Comparison of ENCODE assay signal across 20 cellular contexts in the genomic region with DNA sequence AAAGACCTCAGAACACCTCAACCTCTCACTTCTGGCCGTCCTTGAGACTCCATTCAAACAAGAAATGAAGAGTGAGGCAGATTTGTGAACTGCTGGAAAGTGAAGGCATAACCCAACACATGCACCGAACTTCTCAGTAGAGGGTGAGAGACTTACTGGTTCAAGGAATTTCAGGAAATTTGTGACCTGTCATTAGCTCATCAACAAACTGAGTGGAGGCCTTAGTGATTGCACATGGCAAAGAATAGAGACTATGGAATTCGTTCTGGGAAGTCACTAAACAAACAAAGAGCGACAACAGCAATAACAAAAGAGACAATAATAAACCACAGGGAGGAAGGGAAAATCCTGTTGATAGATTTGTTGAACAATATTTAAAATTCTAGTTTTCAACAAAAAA.
A peak's percentile ranks its signal among the peaks of the same experiment; 100 is the strongest.
DNase-seq lines count a peak whose midpoint lies in the region; ATAC-seq and TF ChIP-seq lines count a peak whose summit lies in the region.
"Had no signal": no experiment of that assay in that cellular context is flagged by ENCODE, and none has a peak within 500 bp of the region (broad histone marks: within the 10 kb centered on the region; RNA-seq: fewer than 3 reads in every experiment).

No MANE protein-coding gene starts in this region.

- WGBS in IMR-90 (ENCODE audit: extremely low coverage in 2 of 2, insufficient read length in 1 of 2), 2 experiments: no CpG with 5 or more reads among the region's 4 CpGs
- WGBS in tibial nerve, 2 donors: 70 to 73% methylated on average over 4 of the region's 4 CpGs

- peak overlapping the region; percentile 81 for H3K14ac ChIP-seq in IMR-90 (replicated peaks; ENCODE audit: low read depth, low read length)

- no peak overlapping the region for H3K4me2 ChIP-seq in IMR-90 (ENCODE audit: low read depth, low read length)
- no peak overlapping the region for H3K4me2 ChIP-seq in neural progenitor cell
- H3K4me2 ChIP-seq: BLaER1 had no signal

- H3K27me3 Mint-ChIP-seq in Calu3 (ENCODE audit: unreplicated experiment): no peaks in the 10 kb centered on the region
- no peaks in the 10 kb centered on the region for H3K27me3 Mint-ChIP-seq in endothelial cell (ENCODE audit: unreplicated experiment)
- peaks cover 2% of the 10 kb centered on the region for H3K27me3 Mint-ChIP-seq in neural progenitor cell (ENCODE audit: insufficient read depth, low read depth)
- peaks cover 13 to 52% of the 10 kb centered on the region in 2 donors for H3K27me3 Mint-ChIP-seq in natural killer cell treated with Interleukin-12 subunit alpha and Interleukin-12 subunit beta and Interleukin-15 and Interleukin-18, amount 100 ng/mL, for 72 hours

- H3K4me1 Mint-ChIP-seq in Calu3 (ENCODE audit: low read depth, unreplicated experiment): peaks cover 27% of the 10 kb centered on the region
- H3K4me1 Mint-ChIP-seq in endothelial cell (ENCODE audit: unreplicated experiment): peaks cover 26% of the 10 kb centered on the region
- no peaks in the 10 kb centered on the region for H3K4me1 Mint-ChIP-seq in neural progenitor cell
- peaks cover 6 to 7% of the 10 kb centered on the region in 2 donors for H3K4me1 Mint-ChIP-seq in natural killer cell treated with Interleukin-12 subunit alpha and Interleukin-12 subunit beta and Interleukin-15 and Interleukin-18, amount 100 ng/mL, for 72 hours (ENCODE audit: low read depth in 2 of 2)
- H3K4me1 Mint-ChIP-seq: CD4-positive, alpha-beta memory T cell had no signal

- H3K18ac ChIP-seq in IMR-90 (ENCODE audit: low read depth, low read length): peak overlapping the region; percentile 80

- H4K20me1 ChIP-seq in IMR-90 (ENCODE audit: insufficient read depth, low read length) (no peaks in the 10 kb centered on the region), neural progenitor cell (ENCODE audit: low read depth) (no peaks in the 10 kb centered on the region)
- H4K20me1 ChIP-seq: BLaER1 had no signal

- peak overlapping the region; percentile 62 for H3K23ac ChIP-seq in IMR-90 (ENCODE audit: low read depth, low read length)

- H3K4me1 ChIP-seq in IMR-90 (ENCODE audit: control insufficient read depth, insufficient read depth, low read length): peaks cover 9% of the 10 kb centered on the region
- H3K4me1 ChIP-seq in neural progenitor cell: no peaks in the 10 kb centered on the region
- H3K4me1 ChIP-seq in tibial nerve: no peaks in the 10 kb centered on the region

- peak overlapping the region; percentile 45 to 80; a peak in 3 of 4 replicates for H4K8ac ChIP-seq in IMR-90 (ENCODE audit: low read depth in 2 of 2, low read length in 2 of 2)

- H3K9me3 Mint-ChIP-seq in Calu3 (ENCODE audit: low read depth, unreplicated experiment): no peaks in the 10 kb centered on the region
- H3K9me3 Mint-ChIP-seq in endothelial cell (ENCODE audit: unreplicated experiment): no peaks in the 10 kb centered on the region
- no peaks in the 10 kb centered on the region for H3K9me3 Mint-ChIP-seq in neural progenitor cell
- H3K9me3 Mint-ChIP-seq in natural killer cell treated with Interleukin-12 subunit alpha and Interleukin-12 subunit beta and Interleukin-15 and Interleukin-18, amount 100 ng/mL, for 72 hours: no peaks in the 10 kb centered on the region
- H3K9me3 Mint-ChIP-seq: CD4-positive, alpha-beta memory T cell had no signal

- H3K9me1 ChIP-seq in IMR-90 (ENCODE audit: insufficient read depth, low read length): 0 out of 2 replicates have a peak, but pooled peaks cover 3% of the 10 kb centered on the region

- H2BK20ac ChIP-seq in IMR-90 (ENCODE audit: low read depth, low read length): peak overlapping the region; percentile 75

- peak overlapping the region; percentile 71 for H2BK5ac ChIP-seq in IMR-90 (ENCODE audit: low read depth, low read length, poor library complexity, severe bottlenecking)

- H3K36me3 ChIP-seq in IMR-90 (ENCODE audit: control insufficient read depth, insufficient read depth, low read length) (no peaks in the 10 kb centered on the region), neural progenitor cell (no peaks in the 10 kb centered on the region), tibial nerve (no peaks in the 10 kb centered on the region)
- H3K36me3 ChIP-seq: BLaER1, MG63 had no signal

- H2BK120ac ChIP-seq in IMR-90 (ENCODE audit: low read depth, low read length): peak overlapping the region; percentile 89

- CTCF ChIA-PET in Calu3 (lab: Charles Lee): interaction anchor here (0.7 kb wide), 1 partner anchor 139 kb away, joined by 3 read pairs; no protein-coding TSS in a partner anchor
- CTCF ChIA-PET in IMR-90 (lab: Yijun Ruan, JAX): no interaction called here

- BruUV-seq in Calu3 (replicated peaks; lab: Mats Ljungman, UMichigan) (no TSS peak), IMR-90 (replicated peaks; lab: Mats Ljungman, UMichigan) (no TSS peak)

- peak overlapping the region; percentile 57 for H4K5ac ChIP-seq in IMR-90 (ENCODE audit: low read depth, low read length)

- no peak for TF ChIP-seq CTCF in Calu3 (IDR thresholded peaks at IDR 0.05; ENCODE audit: unreplicated experiment)
- TF ChIP-seq CTCF in IMR-90 (conservative IDR thresholded peaks at IDR 0.05; ENCODE audit: low read depth, low read length): no peak
- no peak for TF ChIP-seq CTCF in endothelial cell (IDR thresholded peaks at IDR 0.05; ENCODE audit: unreplicated experiment)
- TF ChIP-seq CTCF in neural progenitor cell (IDR thresholded peaks at IDR 0.05): no peak
- no peak for TF ChIP-seq CTCF in tibial nerve (IDR thresholded peaks at IDR 0.05)

- H3K27ac ChIP-seq in IMR-90 (ENCODE audit: insufficient read depth, low read length) (peak overlapping the region; percentile 20; the same call in 1 of the 2 replicates), neural progenitor cell (no peak overlapping the region), tibial nerve (no peak overlapping the region)
- H3K27ac ChIP-seq: BLaER1, HL-60 had no signal

- in situ Hi-C loops in IMR-90 (cut with MboI; ENCODE audit: low sequenced_read_pairs): no loop called here

- no peak overlapping the region for H3K4me3 Mint-ChIP-seq in Calu3 (ENCODE audit: low read depth, unreplicated experiment)
- H3K4me3 Mint-ChIP-seq in endothelial cell (ENCODE audit: unreplicated experiment): no peak overlapping the region
- no peak overlapping the region for H3K4me3 Mint-ChIP-seq in neural progenitor cell
- H3K4me3 Mint-ChIP-seq in natural killer cell treated with Interleukin-12 subunit alpha and Interleukin-12 subunit beta and Interleukin-15 and Interleukin-18, amount 100 ng/mL, for 72 hours: no peak overlapping the region
- H3K4me3 Mint-ChIP-seq: CD4-positive, alpha-beta memory T cell had no signal

- dilution Hi-C loops in IMR-90 (cut with HindIII; ENCODE audit: low sequenced_read_pairs, unreplicated experiment): no loop called here

- TF ChIP-seq POLR2A in IMR-90 (IDR thresholded peaks at IDR 0.05; ENCODE audit: low read depth, low read length) (no peak), tibial nerve (IDR thresholded peaks at IDR 0.05) (no peak)

- H3K4ac ChIP-seq in IMR-90 (ENCODE audit: low read depth, low read length): peak overlapping the region; percentile 68; the same call in 1 of the 2 replicates

- POLR2A ChIA-PET in IMR-90 (lab: Charles Lee; ENCODE audit: unreplicated experiment): no interaction called here

- DNase-seq in Calu3 (no peak), IMR-90 (no peak), endothelial cell (ENCODE audit: low spot score) (no peak), neural progenitor cell (ENCODE audit: low spot score) (no peak), NCI-H1694 (lab: John Stamatoyannopoulos, UW) (no peak), tibial nerve (ENCODE audit: low spot score in 2 of 2) (no peak)
- no peak for DNase-seq in natural killer cell treated with Interleukin-12 subunit alpha and Interleukin-12 subunit beta and Interleukin-15 and Interleukin-18, amount 100 ng/mL, for 72 hours (ENCODE audit: low spot score)
- DNase-seq: CD4-positive, alpha-beta memory T cell; DMS79; Kasumi-1; MG63; NCI-H1092; NCI-H146; NCI-H2081; NCI-H2171 treated with DMSO at 0.1 percent for 48 hours; NCI-H446; NCI-H526 treated with DMSO at 0.1 percent for 48 hours had no signal

- H3K4me3 ChIP-seq in IMR-90 (ENCODE audit: insufficient read depth, low read depth, low read length) (no peak overlapping the region), neural progenitor cell (no peak overlapping the region), tibial nerve (no peak overlapping the region)
- H3K4me3 ChIP-seq: BLaER1, MG63 had no signal

- no peak for TF ChIP-seq EP300 in tibial nerve (IDR thresholded peaks at IDR 0.05)

- H2AK9ac ChIP-seq in IMR-90 (replicated peaks; ENCODE audit: low read depth, low read length, poor library complexity): no peak overlapping the region

- H2BK15ac ChIP-seq in IMR-90 (ENCODE audit: low read depth, low read length): peak overlapping the region; percentile 92; the same call in 2 of the 3 replicates

- H3F3A ChIP-seq in neural progenitor cell (ENCODE audit: low read depth): no peaks in the 10 kb centered on the region

- peak overlapping the region; percentile 61 for H3K27ac Mint-ChIP-seq in Calu3 (ENCODE audit: unreplicated experiment)
- H3K27ac Mint-ChIP-seq in endothelial cell (ENCODE audit: unreplicated experiment): peak overlapping the region; percentile 44
- H3K27ac Mint-ChIP-seq in neural progenitor cell: no peak overlapping the region
- no peak overlapping the region for H3K27ac Mint-ChIP-seq in natural killer cell treated with Interleukin-12 subunit alpha and Interleukin-12 subunit beta and Interleukin-15 and Interleukin-18, amount 100 ng/mL, for 72 hours
- H3K27ac Mint-ChIP-seq: CD4-positive, alpha-beta memory T cell had no signal

- H2AFZ ChIP-seq in IMR-90 (replicated peaks; ENCODE audit: low read length, poor library complexity) (peak overlapping the region; percentile 70), neural progenitor cell (replicated peaks) (peak overlapping the region; percentile 46)

- ATAC-seq in IMR-90 (ENCODE audit: low read depth): no peak
- ATAC-seq in natural killer cell treated with Interleukin-12 subunit alpha and Interleukin-12 subunit beta and Interleukin-15 and Interleukin-18, amount 100 ng/mL, for 72 hours: no peak
- ATAC-seq: Right ventricle myocardium inferior had no signal

- H3K79me1 ChIP-seq in IMR-90 (ENCODE audit: low read depth in 1 of 2, low read length in 2 of 2): no peaks in the 10 kb centered on the region

- peaks cover 8% of the 10 kb centered on the region for H3K36me3 Mint-ChIP-seq in Calu3 (ENCODE audit: insufficient read depth, unreplicated experiment)
- H3K36me3 Mint-ChIP-seq in endothelial cell (ENCODE audit: low read depth, unreplicated experiment): no peaks in the 10 kb centered on the region
- H3K36me3 Mint-ChIP-seq in neural progenitor cell: no peaks in the 10 kb centered on the region
- H3K36me3 Mint-ChIP-seq in natural killer cell treated with Interleukin-12 subunit alpha and Interleukin-12 subunit beta and Interleukin-15 and Interleukin-18, amount 100 ng/mL, for 72 hours: no peaks in the 10 kb centered on the region
- H3K36me3 Mint-ChIP-seq: CD4-positive, alpha-beta memory T cell had no signal

- no peaks in the 10 kb centered on the region for H3K9me3 ChIP-seq in IMR-90 (ENCODE audit: control insufficient read depth, insufficient read depth, low read length)
- H3K9me3 ChIP-seq in neural progenitor cell (ENCODE audit: low read depth): no peaks in the 10 kb centered on the region
- no peaks in the 10 kb centered on the region for H3K9me3 ChIP-seq in tibial nerve
- H3K9me3 ChIP-seq: BLaER1, MG63 had no signal

- 0 out of 2 replicates have a peak overlapping the region, but pooled peaks have one; percentile 16 for H4K91ac ChIP-seq in IMR-90 (ENCODE audit: insufficient read depth, low read depth, low read length)

- no peak for TF ChIP-seq RAD21 in IMR-90 (IDR thresholded peaks at IDR 0.05; ENCODE audit: low read length)

- intact Hi-C loops in Calu3 (cut with micrococcal nuclease; ENCODE audit: unreplicated experiment) (no loop called here), IMR-90 (cut with micrococcal nuclease) (no loop called here)

- H3K79me2 ChIP-seq in neural progenitor cell (ENCODE audit: low read depth): no peaks in the 10 kb centered on the region

- peak overlapping the region; percentile 74 for H2AK5ac ChIP-seq in IMR-90 (ENCODE audit: low read depth, low read length)

- H3K56ac ChIP-seq in IMR-90 (ENCODE audit: extremely low read depth, insufficient read depth, low read length): no peak overlapping the region

- H3K27me3 ChIP-seq in IMR-90 (ENCODE audit: control insufficient read depth, insufficient read depth, low read length) (no peaks in the 10 kb centered on the region), neural progenitor cell (no peaks in the 10 kb centered on the region), tibial nerve (no peaks in the 10 kb centered on the region)
- H3K27me3 ChIP-seq: BLaER1, MG63 had no signal

- H3K9ac ChIP-seq in IMR-90 (ENCODE audit: low read depth, low read length) (0 out of 2 replicates have a peak overlapping the region, but pooled peaks have one; percentile 51), neural progenitor cell (no peak overlapping the region)
- H3K9ac ChIP-seq: BLaER1 had no signal

Comparison
In these comparisons a context has a peak if more than half of its experiments do, and no peak if none do; other contexts are left out.
1. H3K27ac Mint-ChIP-seq: peak in Calu3 (single experiment) and endothelial cell (single experiment); none in neural progenitor cell (single experiment) and natural killer cell treated with Interleukin-12 subunit alpha and Interleukin-12 subunit beta and Interleukin-15 and Interleukin-18, amount 100 ng/mL, for 72 hours (0 of 2).